12 cellular contexts compared by ENCODE assay signal in the genomic region with DNA sequence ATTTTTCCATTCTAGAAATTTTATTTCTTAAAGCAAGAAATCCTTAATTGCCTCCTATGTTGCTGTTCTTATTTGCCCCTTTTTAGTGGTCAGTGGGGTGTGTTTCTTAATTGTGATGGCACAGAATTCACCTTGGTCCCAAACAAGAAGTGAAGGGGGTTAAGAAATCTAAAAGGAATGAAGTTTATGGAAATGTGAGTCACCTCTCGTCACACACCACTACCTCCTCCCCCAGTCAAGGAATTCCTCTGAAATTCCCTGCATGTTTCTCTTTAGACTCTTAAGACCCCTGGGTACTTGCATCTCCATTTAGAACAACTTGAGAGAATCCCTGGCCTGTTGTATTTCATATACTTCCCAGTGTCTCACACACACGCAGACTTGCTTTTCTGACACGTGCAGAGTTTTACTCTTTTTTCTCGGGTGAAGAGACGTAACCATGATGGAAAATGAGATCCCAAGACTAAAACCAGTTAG.
A peak's percentile ranks its signal among the peaks of the same experiment; 100 is the strongest.
DNase-seq lines count a peak whose midpoint lies in the region; ATAC-seq, FAIRE-seq and TF ChIP-seq lines count a peak whose summit lies in the region.
"Had no signal": no experiment of that assay in that cellular context is flagged by ENCODE, and none has a peak within 500 bp of the region (broad histone marks: within the 10 kb centered on the region; RNA-seq: fewer than 3 reads in every experiment).

No MANE protein-coding gene starts in this region.

- TF ChIP-seq CTCF in AG10803 (conservative IDR thresholded peaks at IDR 0.05; ENCODE audit: low read length): no peak

- ATAC-seq in left colon: no peak

- DNase-seq in AG10803 (ENCODE audit: low read depth): peak; percentile 98
- peak; percentile 81 for DNase-seq in HTR-8/SVneo (ENCODE audit: insufficient read length, low spot score)
- DNase-seq in astrocyte of the hippocampus (ENCODE audit: low read depth, low spot score): peak; percentile 93
- DNase-seq in kidney glomerular epithelial cell (lab: John Stamatoyannopoulos, UW): peak; percentile 95
- DNase-seq in left colon: no peak
- no peak for DNase-seq in C1 segment of cervical spinal cord (lab: John Stamatoyannopoulos, UW)
- DNase-seq in putamen (ENCODE audit: low spot score): no peak
- DNase-seq in DMS79 (lab: John Stamatoyannopoulos, UW): no peak
- DNase-seq: activated B cell treated with CpG ODN at 0.5 μM for 24 hours, DMS 273 treated with DMSO at 0.1 percent for 48 hours, hippocampal formation, NCI-H748 treated with DMSO at 0.1 percent for 48 hours had no signal

- intact Hi-C loops in left colon (cut with DNase I, micrococcal nuclease): no loop called here

- FAIRE-seq in HTR-8/SVneo (lab: Jason Lieb, UNC): peak; percentile 62

- no peak overlapping the region for H3K4me3 ChIP-seq in AG10803 (ENCODE audit: low read length)

Comparison
In these comparisons a context has a peak if more than half of its experiments do, and no peak if none do; other contexts are left out.
1. DNase-seq: peak in AG10803 (single experiment), HTR-8/SVneo (single experiment), astrocyte of the hippocampus (single experiment) and kidney glomerular epithelial cell (single experiment); none in left colon (0 of 2), C1 segment of cervical spinal cord (0 of 14), putamen (single experiment) and DMS79 (single experiment).